1 cellular context compared by ENCODE assay signal in the genomic region with DNA sequence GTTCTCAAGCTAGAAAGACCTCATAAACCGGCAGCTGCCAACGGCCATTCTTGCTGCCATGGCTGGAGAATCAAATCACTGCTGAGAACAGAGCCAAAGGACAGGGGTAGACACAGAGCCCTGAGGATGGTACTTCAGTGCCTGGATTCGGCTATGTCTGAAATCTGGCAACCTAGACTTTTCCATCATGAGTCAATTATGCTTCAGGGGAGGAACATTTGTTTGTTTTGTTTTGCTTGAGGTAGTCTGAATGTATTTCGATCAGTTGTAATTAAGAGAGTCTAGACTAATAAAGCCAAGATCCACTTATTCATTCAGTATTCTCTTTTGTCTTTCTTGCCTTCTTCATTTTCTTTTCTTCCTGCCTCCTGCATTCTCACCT.
TF ChIP-seq lines count a peak whose summit lies in the region.

No MANE protein-coding gene starts in this region.

TF ChIP-seq in A549, 52 proteins besides CTCF, POLR2A, EP300 and RAD21 (continued from another document):
- TF ChIP-seq, protein P1, sequence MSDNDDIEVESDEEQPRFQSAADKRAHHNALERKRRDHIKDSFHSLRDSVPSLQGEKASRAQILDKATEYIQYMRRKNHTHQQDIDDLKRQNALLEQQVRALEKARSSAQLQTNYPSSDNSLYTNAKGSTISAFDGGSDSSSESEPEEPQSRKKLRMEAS (IDR thresholded peaks at IDR 0.05), result no peak
- TF ChIP-seq HOXA7 (CRISPR knock-in tag; IDR thresholded peaks at IDR 0.05), result no peak
- TF ChIP-seq NR3C1 (IDR thresholded peaks at IDR 0.05), result no peak
- no peak for TF ChIP-seq CHD2 (IDR thresholded peaks at IDR 0.05; ENCODE audit: low read length, partially characterized antibody)
